In genomic region chr6:77650098-77650663, GRCh38 we compare ENCODE assay signal across 8 cellular contexts. TPM values are rescaled to one million over a fixed set of nuclear protein-coding genes. Genes with fewer than 3 reads are reported as not detected.
DNase-seq lines count a peak whose midpoint lies in the region; ATAC-seq and TF ChIP-seq lines count a peak whose summit lies in the region.

No MANE protein-coding gene starts in this region.

- no peaks in the 10 kb centered on the region for H3K36me3 ChIP-seq in SK-N-SH (replicated peaks in 1 of 2; ENCODE audit: control insufficient read depth in 1 of 2, insufficient read depth in 2 of 2, low read length in 1 of 2)
- H3K36me3 ChIP-seq in NT2/D1 (ENCODE audit: insufficient read depth, insufficient read length, low read length): no peaks in the 10 kb centered on the region

- 31% methylated on average over 21 of the region's 37 CpGs for WGBS in SK-N-SH (ENCODE audit: low lambda C conversion rate)

- H3K79me2 ChIP-seq in SK-N-SH (ENCODE audit: insufficient read depth): no peaks in the 10 kb centered on the region

- no peak overlapping the region for H2AFZ ChIP-seq in SK-N-SH (ENCODE audit: low read depth)

- H3K9ac ChIP-seq in SK-N-SH (no peak overlapping the region), NT2/D1 (ENCODE audit: insufficient read length, low read depth) (peak overlapping the region; percentile 33)

- H3K9me3 Mint-ChIP-seq in naive thymus-derived CD8-positive, alpha-beta T cell: peaks cover 0 to 9% (median 4%) of the 10 kb centered on the region in 9 donors

- TF ChIP-seq RAD21 in SK-N-SH (IDR thresholded peaks at IDR 0.05; ENCODE audit: low read length): no peak

- CTCF ChIA-PET in SK-N-SH (lab: Yijun Ruan, JAX): interaction anchor here (1.4 kb wide), 1 partner anchor 30 kb away, joined by 4 read pairs; no protein-coding TSS in a partner anchor

- no peaks in the 10 kb centered on the region for H4K20me1 ChIP-seq in SK-N-SH (ENCODE audit: insufficient read depth)

- H3K27ac Mint-ChIP-seq in naive thymus-derived CD8-positive, alpha-beta T cell: peak overlapping the region in 1 of 10 donors; percentile 41

- peak; percentile 20 for DNase-seq in SK-N-SH
- peak; percentile 64 for DNase-seq in NT2/D1 (ENCODE audit: low read depth, low spot score)
- DNase-seq in epithelial cell of proximal tubule (ENCODE audit: low read depth): peak; percentile 26
- DNase-seq in naive thymus-derived CD8-positive, alpha-beta T cell: peak in 6 of 10 donors; percentile 3 to 33 (median 10)
- DNase-seq in NCI-H510A treated with DMSO at 0.1 percent for 48 hours (lab: John Stamatoyannopoulos, UW): no peak
- no peak for DNase-seq in SK-N-DZ (ENCODE audit: low spot score)
- no peak for DNase-seq in NCI-H128 (lab: John Stamatoyannopoulos, UW; ENCODE audit: unreplicated experiment)

- peaks cover 0 to 5% (median 2%) of the 10 kb centered on the region in 4 donors for H3K4me1 Mint-ChIP-seq in naive thymus-derived CD8-positive, alpha-beta T cell

- H3K4me3 Mint-ChIP-seq in naive thymus-derived CD8-positive, alpha-beta T cell: peak overlapping the region in 9 of 10 donors; percentile 18 to 72 (median 50)

- no peaks in the 10 kb centered on the region for H3F3A ChIP-seq in SK-N-SH (replicated peaks; ENCODE audit: insufficient read depth)

- no peak for ATAC-seq in SK-N-SH treated with all-trans-retinoic acid at 6 μM for 48 hours
- peak; percentile 64 to 67 for ATAC-seq in naive thymus-derived CD8-positive, alpha-beta T cell

- H3K36me3 Mint-ChIP-seq in naive thymus-derived CD8-positive, alpha-beta T cell: no peaks in the 10 kb centered on the region

- H3K27me3 ChIP-seq in SK-N-SH (ENCODE audit: insufficient read depth) (no peaks in the 10 kb centered on the region), NT2/D1 (ENCODE audit: insufficient read depth, insufficient read length) (no peaks in the 10 kb centered on the region)

- H3K4me2 ChIP-seq in SK-N-SH: no peak overlapping the region

- TF ChIP-seq EP300 in SK-N-SH (IDR thresholded peaks at IDR 0.05; ENCODE audit: borderline replicate concordance in 1 of 2, low read depth in 1 of 2, low read length in 1 of 2): no peak

- no peak overlapping the region for H3K27ac ChIP-seq in SK-N-SH (ENCODE audit: low read depth in 2 of 2, low read length in 1 of 2)

- H3K4me3 ChIP-seq in SK-N-SH (ENCODE audit: low read depth in 2 of 2, low read length in 1 of 2): peak overlapping the region in 1 of 2 experiments; percentile 29; a peak in 1 of 4 replicates
- peak overlapping the region; percentile 16 for H3K4me3 ChIP-seq in NT2/D1 (ENCODE audit: insufficient read length, low read depth)
- H3K4me3 ChIP-seq in epithelial cell of proximal tubule (ENCODE audit: low read depth, low read length): peak overlapping the region; percentile 57

- peaks cover 16 to 41% (median 22%) of the 10 kb centered on the region in 5 donors for H3K27me3 Mint-ChIP-seq in naive thymus-derived CD8-positive, alpha-beta T cell

- TF ChIP-seq CTCF in SK-N-SH (IDR thresholded peaks at IDR 0.05): peak; percentile 9; the same call in 1 of the 2 replicates
- TF ChIP-seq CTCF in epithelial cell of proximal tubule (conservative IDR thresholded peaks at IDR 0.05; ENCODE audit: low read depth, low read length): peak; percentile 56

- POLR2A ChIA-PET in SK-N-SH (lab: Yijun Ruan, JAX): no interaction called here
- POLR2A ChIA-PET in naive thymus-derived CD8-positive, alpha-beta T cell (lab: Charles Lee): no interaction called here

- H3K9me2 ChIP-seq in SK-N-SH: no peaks in the 10 kb centered on the region

- H3K4me1 ChIP-seq in SK-N-SH (ENCODE audit: control insufficient read depth in 1 of 2, insufficient read depth in 2 of 2, low read depth in 1 of 2, low read length in 1 of 2): no peaks in the 10 kb centered on the region
- no peaks in the 10 kb centered on the region for H3K4me1 ChIP-seq in NT2/D1 (ENCODE audit: insufficient read depth, insufficient read length)

- H3K9me3 ChIP-seq in SK-N-SH (no peaks in the 10 kb centered on the region), NT2/D1 (ENCODE audit: insufficient read depth, low read length) (no peaks in the 10 kb centered on the region)

TF ChIP-seq in SK-N-SH, 30 proteins besides CTCF, POLR2A, EP300 and RAD21 (continues in another document):
- TF ChIP-seq REST (IDR thresholded peaks at IDR 0.05; ENCODE audit: low read depth, low read length) (no peak), GATA2 (CRISPR knock-in tag; IDR thresholded peaks at IDR 0.05) (no peak)

TF ChIP-seq in SK-N-SH treated with all-trans-retinoic acid at 6 μM for 48 hours, 23 proteins besides CTCF, POLR2A, EP300 and RAD21:
- TF ChIP-seq BACH2 (CRISPR knock-in tag; IDR thresholded peaks at IDR 0.05; ENCODE audit: borderline replicate concordance): no peak
- TF ChIP-seq CREB5 (CRISPR knock-in tag; IDR thresholded peaks at IDR 0.05; ENCODE audit: low read depth): no peak
- TF ChIP-seq ZNF565 (CRISPR knock-in tag; conservative IDR thresholded peaks at IDR 0.05; ENCODE audit: low read depth): no peak
- no peak for TF ChIP-seq ZFP30 (CRISPR knock-in tag; IDR thresholded peaks at IDR 0.05)

RNA-seq across cellular contexts. Expression of gene MEI4, which starts 2.7 kb away (rescaled TPM):
- polyA plus RNA-seq in SK-N-SH (2012; rRNA removed): not detected in 2 replicates
- not detected in 2 replicates for polyA plus RNA-seq in SK-N-SH (2012; cell fraction: cytosol; rRNA removed)
- not detected in 2 replicates for polyA plus RNA-seq in SK-N-SH (2012; cell fraction: nucleus; rRNA removed)
- total RNA-seq in epithelial cell of proximal tubule: 0.06 TPM in 1 of 2 replicates, not detected in the other
- total RNA-seq in naive thymus-derived CD8-positive, alpha-beta T cell: under 1 TPM; 0.08 to 0.14 TPM
- polyA plus RNA-seq in naive thymus-derived CD8-positive, alpha-beta T cell: under 1 TPM in 1 of 3 donors, not detected in 2; 0.18 TPM
- not detected in 2 replicates for polyA plus RNA-seq in SK-N-DZ (2014; cell fraction: cytosol; rRNA removed)
- polyA plus RNA-seq in SK-N-DZ (2014; cell fraction: nucleus; rRNA removed): not detected in 2 replicates

Comparison
In these comparisons a context has a peak if more than half of its experiments do, and no peak if none do; other contexts are left out.
1. DNase-seq: peak in SK-N-SH (single experiment), NT2/D1 (single experiment), epithelial cell of proximal tubule (single experiment) and naive thymus-derived CD8-positive, alpha-beta T cell (6 of 10); none in NCI-H510A treated with DMSO at 0.1 percent for 48 hours (single experiment), SK-N-DZ (single experiment) and NCI-H128 (single experiment).